In genomic region chr10:96643920-96644319, GRCh38 we compare ENCODE assay signal across 2 cellular contexts.
TF ChIP-seq lines count a peak whose summit lies in the region.

No MANE protein-coding gene starts in this region.

TF ChIP-seq in GM23338, 12 proteins besides CTCF, POLR2A, EP300 and RAD21:
- TF ChIP-seq, protein P1, sequence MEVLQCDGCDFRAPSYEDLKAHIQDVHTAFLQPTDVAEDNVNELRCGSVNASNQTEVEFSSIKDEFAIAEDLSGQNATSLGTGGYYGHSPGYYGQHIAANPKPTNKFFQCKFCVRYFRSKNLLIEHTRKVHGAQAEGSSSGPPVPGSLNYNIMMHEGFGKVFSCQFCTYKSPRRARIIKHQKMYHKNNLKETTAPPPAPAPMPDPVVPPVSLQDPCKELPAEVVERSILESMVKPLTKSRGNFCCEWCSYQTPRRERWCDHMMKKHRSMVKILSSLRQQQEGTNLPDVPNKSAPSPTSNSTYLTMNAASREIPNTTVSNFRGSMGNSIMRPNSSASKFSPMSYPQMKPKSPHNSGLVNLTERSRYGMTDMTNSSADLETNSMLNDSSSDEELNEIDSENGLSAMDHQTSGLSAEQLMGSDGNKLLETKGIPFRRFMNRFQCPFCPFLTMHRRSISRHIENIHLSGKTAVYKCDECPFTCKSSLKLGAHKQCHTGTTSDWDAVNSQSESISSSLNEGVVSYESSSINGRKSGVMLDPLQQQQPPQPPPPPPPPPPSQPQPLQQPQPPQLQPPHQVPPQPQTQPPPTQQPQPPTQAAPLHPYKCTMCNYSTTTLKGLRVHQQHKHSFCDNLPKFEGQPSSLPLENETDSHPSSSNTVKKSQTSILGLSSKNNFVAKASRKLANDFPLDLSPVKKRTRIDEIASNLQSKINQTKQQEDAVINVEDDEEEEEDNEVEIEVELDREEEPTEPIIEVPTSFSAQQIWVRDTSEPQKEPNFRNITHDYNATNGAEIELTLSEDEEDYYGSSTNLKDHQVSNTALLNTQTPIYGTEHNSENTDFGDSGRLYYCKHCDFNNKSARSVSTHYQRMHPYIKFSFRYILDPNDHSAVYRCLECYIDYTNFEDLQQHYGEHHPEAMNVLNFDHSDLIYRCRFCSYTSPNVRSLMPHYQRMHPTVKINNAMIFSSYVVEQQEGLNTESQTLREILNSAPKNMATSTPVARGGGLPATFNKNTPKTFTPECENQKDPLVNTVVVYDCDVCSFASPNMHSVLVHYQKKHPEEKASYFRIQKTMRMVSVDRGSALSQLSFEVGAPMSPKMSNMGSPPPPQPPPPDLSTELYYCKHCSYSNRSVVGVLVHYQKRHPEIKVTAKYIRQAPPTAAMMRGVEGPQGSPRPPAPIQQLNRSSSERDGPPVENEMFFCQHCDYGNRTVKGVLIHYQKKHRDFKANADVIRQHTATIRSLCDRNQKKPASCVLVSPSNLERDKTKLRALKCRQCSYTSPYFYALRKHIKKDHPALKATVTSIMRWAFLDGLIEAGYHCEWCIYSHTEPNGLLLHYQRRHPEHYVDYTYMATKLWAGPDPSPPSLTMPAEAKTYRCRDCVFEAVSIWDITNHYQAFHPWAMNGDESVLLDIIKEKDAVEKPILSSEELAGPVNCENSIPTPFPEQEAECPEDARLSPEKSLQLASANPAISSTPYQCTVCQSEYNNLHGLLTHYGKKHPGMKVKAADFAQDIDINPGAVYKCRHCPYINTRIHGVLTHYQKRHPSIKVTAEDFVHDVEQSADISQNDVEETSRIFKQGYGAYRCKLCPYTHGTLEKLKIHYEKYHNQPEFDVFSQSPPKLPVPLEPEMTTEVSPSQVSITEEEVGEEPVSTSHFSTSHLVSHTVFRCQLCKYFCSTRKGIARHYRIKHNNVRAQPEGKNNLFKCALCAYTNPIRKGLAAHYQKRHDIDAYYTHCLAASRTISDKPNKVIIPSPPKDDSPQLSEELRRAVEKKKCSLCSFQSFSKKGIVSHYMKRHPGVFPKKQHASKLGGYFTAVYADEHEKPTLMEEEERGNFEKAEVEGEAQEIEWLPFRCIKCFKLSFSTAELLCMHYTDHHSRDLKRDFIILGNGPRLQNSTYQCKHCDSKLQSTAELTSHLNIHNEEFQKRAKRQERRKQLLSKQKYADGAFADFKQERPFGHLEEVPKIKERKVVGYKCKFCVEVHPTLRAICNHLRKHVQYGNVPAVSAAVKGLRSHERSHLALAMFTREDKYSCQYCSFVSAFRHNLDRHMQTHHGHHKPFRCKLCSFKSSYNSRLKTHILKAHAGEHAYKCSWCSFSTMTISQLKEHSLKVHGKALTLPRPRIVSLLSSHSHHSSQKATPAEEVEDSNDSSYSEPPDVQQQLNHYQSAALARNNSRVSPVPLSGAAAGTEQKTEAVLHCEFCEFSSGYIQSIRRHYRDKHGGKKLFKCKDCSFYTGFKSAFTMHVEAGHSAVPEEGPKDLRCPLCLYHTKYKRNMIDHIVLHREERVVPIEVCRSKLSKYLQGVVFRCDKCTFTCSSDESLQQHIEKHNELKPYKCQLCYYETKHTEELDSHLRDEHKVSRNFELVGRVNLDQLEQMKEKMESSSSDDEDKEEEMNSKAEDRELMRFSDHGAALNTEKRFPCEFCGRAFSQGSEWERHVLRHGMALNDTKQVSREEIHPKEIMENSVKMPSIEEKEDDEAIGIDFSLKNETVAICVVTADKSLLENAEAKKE (CRISPR knock-in tag; IDR thresholded peaks at IDR 0.05), result no peak
- TF ChIP-seq, protein P2, sequence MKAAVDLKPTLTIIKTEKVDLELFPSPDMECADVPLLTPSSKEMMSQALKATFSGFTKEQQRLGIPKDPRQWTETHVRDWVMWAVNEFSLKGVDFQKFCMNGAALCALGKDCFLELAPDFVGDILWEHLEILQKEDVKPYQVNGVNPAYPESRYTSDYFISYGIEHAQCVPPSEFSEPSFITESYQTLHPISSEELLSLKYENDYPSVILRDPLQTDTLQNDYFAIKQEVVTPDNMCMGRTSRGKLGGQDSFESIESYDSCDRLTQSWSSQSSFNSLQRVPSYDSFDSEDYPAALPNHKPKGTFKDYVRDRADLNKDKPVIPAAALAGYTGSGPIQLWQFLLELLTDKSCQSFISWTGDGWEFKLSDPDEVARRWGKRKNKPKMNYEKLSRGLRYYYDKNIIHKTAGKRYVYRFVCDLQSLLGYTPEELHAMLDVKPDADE (IDR thresholded peaks at IDR 0.05), result no peak

TF ChIP-seq in H1, 55 proteins besides CTCF, POLR2A, EP300 and RAD21:
- no peak for TF ChIP-seq JUN (IDR thresholded peaks at IDR 0.05; ENCODE audit: low read depth, low read length)
- no peak for TF ChIP-seq SAP30 (IDR thresholded peaks at IDR 0.05; ENCODE audit: insufficient read depth, insufficient replicate concordance, low read length)
- TF ChIP-seq ATF3 (IDR thresholded peaks at IDR 0.05; ENCODE audit: insufficient read depth, low read depth, low read length), result no peak
